ENCODE assay signal across 30 cellular contexts in genomic region chr6:26296556-26296856, GRCh38.
A peak's percentile ranks its signal among the peaks of the same experiment; 100 is the strongest.
DNase-seq lines count a peak whose midpoint lies in the region; ATAC-seq, FAIRE-seq and TF ChIP-seq lines count a peak whose summit lies in the region.
"Had no signal": no experiment of that assay in that cellular context is flagged by ENCODE, and none has a peak within 500 bp of the region (broad histone marks: within the 10 kb centered on the region; RNA-seq: fewer than 3 reads in every experiment).

No MANE protein-coding gene starts in this region.

- H3K9ac ChIP-seq in keratinocyte (ENCODE audit: control insufficient read depth, extremely low read depth, insufficient read depth, low read length): no peak overlapping the region

- dilution Hi-C loops in keratinocyte (cut with MboI; ENCODE audit: extremely low pct_ligation_motif_present, low sequenced_read_pairs): no loop called here

- H4K20me1 ChIP-seq in keratinocyte (ENCODE audit: control insufficient read depth, extremely low read depth, insufficient read depth, low read length): no peaks in the 10 kb centered on the region

- no peaks in the 10 kb centered on the region for H3K27me3 ChIP-seq in keratinocyte (ENCODE audit: control insufficient read depth, extremely low read depth, insufficient read depth, low read length)
- H3K27me3 ChIP-seq: cardiac muscle cell, colonic mucosa, transverse colon had no signal

- no peaks in the 10 kb centered on the region for H3K27me3 Mint-ChIP-seq in activated CD4-positive, alpha-beta T cell treated with anti-CD3 and anti-CD28 coated beads, Interleukin-2, amount 10 ng/mL, durations not matched to agents 7 days and 5 days
- H3K27me3 Mint-ChIP-seq: activated naive CD8-positive, alpha-beta T cell treated with anti-CD3 and anti-CD28 coated beads for 36 hours; activated T-cell treated with anti-CD3 and anti-CD28 coated beads, Interleukin-2, amount 50 U/mL, for 24 hours had no signal

- CTCF ChIA-PET in activated CD4-positive, alpha-beta T cell treated with anti-CD3 and anti-CD28 coated beads, Interleukin-2, amount 10 ng/mL, durations not matched to agents 7 days and 5 days (lab: Charles Lee): interaction anchor here (0.6 to 1.5 kb wide), 2 partner anchors 11 to 276 kb away, joined by 3 to 4 read pairs; a partner anchor contains a TSS
- CTCF ChIA-PET in HEK293T (lab: Yijun Ruan, JAX): interaction anchor here (0.7 kb wide), 1 partner anchor 23 kb away, joined by 3 read pairs; no protein-coding TSS in a partner anchor

- ATAC-seq in SK-N-SH treated with all-trans-retinoic acid at 6 μM for 48 hours (peak; percentile 29), HG02588 (IDR thresholded peaks at IDR 0.05; ENCODE audit: unreplicated experiment) (no peak)
- ATAC-seq: right cardiac atrium had no signal

- H3K27ac Mint-ChIP-seq in activated CD4-positive, alpha-beta T cell treated with anti-CD3 and anti-CD28 coated beads, Interleukin-2, amount 10 ng/mL, durations not matched to agents 7 days and 5 days: peak overlapping the region; percentile 42
- H3K27ac Mint-ChIP-seq: activated naive CD8-positive, alpha-beta T cell treated with anti-CD3 and anti-CD28 coated beads for 36 hours; activated T-cell treated with anti-CD3 and anti-CD28 coated beads, Interleukin-2, amount 50 U/mL, for 24 hours had no signal

- no peak overlapping the region for H3K4me3 Mint-ChIP-seq in activated CD4-positive, alpha-beta T cell treated with anti-CD3 and anti-CD28 coated beads, Interleukin-2, amount 10 ng/mL, durations not matched to agents 7 days and 5 days
- H3K4me3 Mint-ChIP-seq: activated naive CD8-positive, alpha-beta T cell treated with anti-CD3 and anti-CD28 coated beads for 36 hours; activated T-cell treated with anti-CD3 and anti-CD28 coated beads, Interleukin-2, amount 50 U/mL, for 24 hours had no signal

- H3K9me3 ChIP-seq in keratinocyte (ENCODE audit: control insufficient read depth, low read depth, low read length): no peaks in the 10 kb centered on the region
- H3K9me3 ChIP-seq: colonic mucosa, left lung, transverse colon had no signal

- peak overlapping the region; percentile 79 for H3K27ac ChIP-seq in keratinocyte (ENCODE audit: control insufficient read depth, insufficient read depth, low read length)
- H3K27ac ChIP-seq: cardiac muscle cell, left lung, transverse colon, VCaP had no signal

- peaks cover 22% of the 10 kb centered on the region for H3K4me1 Mint-ChIP-seq in activated CD4-positive, alpha-beta T cell treated with anti-CD3 and anti-CD28 coated beads, Interleukin-2, amount 10 ng/mL, durations not matched to agents 7 days and 5 days

- FAIRE-seq in keratinocyte (lab: Jason Lieb, UNC): no peak
- FAIRE-seq: D721Med, islet of Langerhans had no signal

- peaks cover 2% of the 10 kb centered on the region for H3K36me3 Mint-ChIP-seq in activated CD4-positive, alpha-beta T cell treated with anti-CD3 and anti-CD28 coated beads, Interleukin-2, amount 10 ng/mL, durations not matched to agents 7 days and 5 days (ENCODE audit: low read depth)
- H3K36me3 Mint-ChIP-seq: CD14-positive monocyte had no signal

- H2AFZ ChIP-seq in keratinocyte (ENCODE audit: control insufficient read depth, low read length): no peak overlapping the region

- H3K9me1 ChIP-seq in keratinocyte (ENCODE audit: control insufficient read depth, extremely low read depth, insufficient read depth, low read length): no peaks in the 10 kb centered on the region

- POLR2A ChIA-PET in activated CD4-positive, alpha-beta T cell treated with anti-CD3 and anti-CD28 coated beads, Interleukin-2, amount 10 ng/mL, durations not matched to agents 7 days and 5 days (lab: Charles Lee): no interaction called here
- POLR2A ChIA-PET in HEK293T (lab: Yijun Ruan, JAX): interaction anchor here (1.3 to 1.9 kb wide), 3 partner anchors 11 to 236 kb away, joined by 3 to 11 read pairs (median 3); a partner anchor contains a TSS

- no peak for TF ChIP-seq CTCF in keratinocyte (optimal IDR thresholded peaks at IDR 0.05 in 1 of 3, IDR thresholded peaks at IDR 0.05 in 1 of 3, conservative IDR thresholded peaks at IDR 0.05 in 1 of 3; ENCODE audit: extremely low read depth in 1 of 3, insufficient read depth in 2 of 3, low read length in 3 of 3)

- no peak overlapping the region for H3K4me3 ChIP-seq in keratinocyte (ENCODE audit: control insufficient read depth in 2 of 3, extremely low read depth in 1 of 3, insufficient read depth in 2 of 3, low read depth in 1 of 3, low read length in 3 of 3)
- H3K4me3 ChIP-seq: cardiac muscle cell, colonic mucosa, left lung, transverse colon had no signal

- H3K79me2 ChIP-seq in keratinocyte (ENCODE audit: control insufficient read depth, insufficient read depth, low read length): no peaks in the 10 kb centered on the region

- peaks cover 20% of the 10 kb centered on the region for H3K4me1 ChIP-seq in keratinocyte (ENCODE audit: control insufficient read depth, extremely low read depth, insufficient read depth, low read length)
- H3K4me1 ChIP-seq: colonic mucosa had no signal

- peaks cover 3% of the 10 kb centered on the region for H3K9me3 Mint-ChIP-seq in activated CD4-positive, alpha-beta T cell treated with anti-CD3 and anti-CD28 coated beads, Interleukin-2, amount 10 ng/mL, durations not matched to agents 7 days and 5 days
- H3K9me3 Mint-ChIP-seq: activated naive CD8-positive, alpha-beta T cell treated with anti-CD3 and anti-CD28 coated beads for 36 hours; activated T-cell treated with anti-CD3 and anti-CD28 coated beads, Interleukin-2, amount 50 U/mL, for 24 hours; CD14-positive monocyte had no signal

- H3K4me2 ChIP-seq in keratinocyte (ENCODE audit: control insufficient read depth, extremely low read depth, insufficient read depth, low read depth, low read length): peak overlapping the region; percentile 77

- no peaks in the 10 kb centered on the region for H3K36me3 ChIP-seq in keratinocyte (ENCODE audit: control insufficient read depth in 2 of 2, extremely low read depth in 1 of 2, insufficient read depth in 2 of 2, low read length in 2 of 2)
- H3K36me3 ChIP-seq: cardiac muscle cell, colonic mucosa, left lung, transverse colon had no signal

- DNase-seq in activated CD4-positive, alpha-beta T cell treated with anti-CD3 and anti-CD28 coated beads, Interleukin-2, amount 10 ng/mL, durations not matched to agents 7 days and 5 days: no peak
- DNase-seq in activated CD4-positive, alpha-beta T cell treated with anti-CD3 and anti-CD28 coated beads, Interleukin-2, amount 50 U/mL, for 1 hour: no peak
- no peak for DNase-seq in keratinocyte (ENCODE audit: low read depth, low spot score)
- no peak for DNase-seq in NCI-H510A treated with DMSO at 0.1 percent for 48 hours (lab: John Stamatoyannopoulos, UW)
- DNase-seq in HEK293T (ENCODE audit: extremely low spot score): no peak
- DNase-seq in HT-29 (ENCODE audit: low spot score): no peak
- DNase-seq: 8988T; activated CD4-positive, alpha-beta T cell treated with anti-CD3 and anti-CD28 coated beads for 4 hours; activated effector memory CD4-positive, alpha-beta T cell treated with anti-CD3 and anti-CD28 coated beads, Interleukin-2, amount 50 U/mL, for 16 hours; activated naive CD8-positive, alpha-beta T cell treated with anti-CD3 and anti-CD28 coated beads for 36 hours; activated T-cell treated with anti-CD3 and anti-CD28 coated beads, Interleukin-2, amount 50 U/mL, for 24 hours; anterior cingulate cortex; effector CD8-positive, alpha-beta T cell; glutamatergic neuron; left lung; NCI-H2227 treated with DMSO at 0.1 percent for 48 hours; NCI-H526 treated with DMSO at 0.1 percent for 48 hours; posterior cingulate gyrus; right cardiac atrium; stimulated activated CD4-positive, alpha-beta T cell treated with anti-CD3 and anti-CD28 coated beads, Interleukin-4, amount 100 ng/mL, for 1 hour; T-helper 9 cell had no signal

TF ChIP-seq in SK-N-SH treated with all-trans-retinoic acid at 6 μM for 48 hours, 23 proteins besides CTCF, POLR2A, EP300 and RAD21 (continues in another document):
- no peak for TF ChIP-seq GLIS3 (CRISPR knock-in tag; IDR thresholded peaks at IDR 0.05)
- TF ChIP-seq ARNTL (CRISPR knock-in tag; IDR thresholded peaks at IDR 0.05; ENCODE audit: borderline replicate concordance, low read depth): no peak
- no peak for TF ChIP-seq ZNF8 (CRISPR knock-in tag; IDR thresholded peaks at IDR 0.05)
- no peak for TF ChIP-seq CSRNP3 (CRISPR knock-in tag; IDR thresholded peaks at IDR 0.05)
- no peak for TF ChIP-seq PPARA (CRISPR knock-in tag; IDR thresholded peaks at IDR 0.05; ENCODE audit: borderline replicate concordance)

TF ChIP-seq in HEK293T, 16 proteins besides CTCF, POLR2A, EP300 and RAD21:
- TF ChIP-seq ELF4 (IDR thresholded peaks at IDR 0.05) (no peak), PKNOX1 (IDR thresholded peaks at IDR 0.05) (no peak), BHLHE40 (IDR thresholded peaks at IDR 0.05; ENCODE audit: borderline replicate concordance) (no peak), NFRKB (IDR thresholded peaks at IDR 0.05) (no peak), ARNT (IDR thresholded peaks at IDR 0.05) (no peak), SP1 (IDR thresholded peaks at IDR 0.05) (no peak), FOXM1 (IDR thresholded peaks at IDR 0.05; ENCODE audit: borderline replicate concordance) (no peak), SUZ12 (IDR thresholded peaks at IDR 0.05) (no peak), FOXK2 (IDR thresholded peaks at IDR 0.05) (no peak), FOXA1 (IDR thresholded peaks at IDR 0.05) (no peak), ZNF384 (IDR thresholded peaks at IDR 0.05) (no peak), LEF1 (IDR thresholded peaks at IDR 0.05; ENCODE audit: borderline replicate concordance) (no peak), CTBP1 (IDR thresholded peaks at IDR 0.05; ENCODE audit: borderline replicate concordance) (no peak), L3MBTL2 (conservative IDR thresholded peaks at IDR 0.05) (no peak), TARDBP (IDR thresholded peaks at IDR 0.05) (no peak), HDGF (IDR thresholded peaks at IDR 0.05; ENCODE audit: borderline replicate concordance) (no peak)
